In the genomic region with DNA sequence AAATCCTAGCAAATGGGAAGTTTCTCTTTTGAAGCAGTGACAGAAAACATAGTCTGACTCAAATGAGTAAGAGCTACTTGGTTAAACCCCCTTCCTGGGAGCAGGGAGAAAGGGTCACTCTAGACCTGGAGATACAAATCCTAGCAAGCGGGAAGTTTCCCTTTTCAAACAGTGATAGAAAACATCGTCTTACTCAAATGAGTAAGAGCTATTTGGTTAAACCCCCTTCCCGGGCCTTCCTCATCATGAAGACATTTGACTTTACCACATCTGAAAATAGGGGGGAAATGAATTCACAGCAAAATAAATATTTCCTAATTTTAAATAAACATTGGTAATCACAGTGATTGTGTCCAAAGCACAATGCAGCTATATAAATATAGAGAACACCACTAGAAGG, we compare ENCODE assay signal across 29 cellular contexts.
"Had no signal": no experiment of that assay in that cellular context is flagged by ENCODE, and none has a peak within 500 bp of the region (broad histone marks: within the 10 kb centered on the region; RNA-seq: fewer than 3 reads in every experiment).

No MANE protein-coding gene starts in this region.

- H3K4me2 ChIP-seq: KMS-11 had no signal

- DNase-seq: activated CD4-positive, alpha-beta memory T cell treated with anti-CD3 and anti-CD28 coated beads, Interleukin-2, amount 10 ng/mL, durations not matched to agents 7 days and 5 days; activated CD4-positive, alpha-beta T cell treated with anti-CD3 and anti-CD28 coated beads for 36 hours; activated CD4-positive, alpha-beta T cell treated with anti-CD3 and anti-CD28 coated beads, Interleukin-2, amount 50 U/mL, for 1 hour; activated gamma-delta T cell treated with Interleukin-2 at 50 U/mL for 16 hours; activated naive CD4-positive, alpha-beta T cell treated with anti-CD3 and anti-CD28 coated beads, Interleukin-2, amount 10 ng/mL, durations not matched to agents 7 days and 5 days; activated naive CD8-positive, alpha-beta T cell treated with anti-CD3 and anti-CD28 coated beads for 36 hours; activated T-cell treated with anti-CD3 and anti-CD28 coated beads for 4 hours; activated T-cell treated with anti-CD3 and anti-CD28 coated beads, Interleukin-2, amount 50 U/mL, for 48 hours; adrenal gland; anterior cingulate cortex; body of pancreas; MG63; MV-4-11; NCI-H1105; NCI-H1436; NCI-H1694 treated with DMSO at 0.1 percent for 48 hours; NCI-H2029 treated with DMSO at 0.1 percent for 48 hours; NCI-H345; NCI-H510A; NCI-H526 treated with DMSO at 0.1 percent for 48 hours; NCI-H82; NK-92 treated with Interleukin-12 subunit alpha and Interleukin-12 subunit beta, amount 100 ng/mL, for 24 hours; SIG-M5; T-helper 2 cell; T1000; WERI-Rb-1 had no signal

- H3K9ac ChIP-seq: KMS-11 had no signal

- H3K4me3 ChIP-seq: adrenal gland, body of pancreas, MG63 had no signal

- H3K4me1 ChIP-seq: adrenal gland, body of pancreas had no signal

- H3K4me1 Mint-ChIP-seq: activated naive CD4-positive, alpha-beta T cell treated with anti-CD3 and anti-CD28 coated beads, Interleukin-2, amount 10 ng/mL, durations not matched to agents 7 days and 5 days; central memory CD8-positive, alpha-beta T cell had no signal

- H3K9me3 Mint-ChIP-seq: activated CD4-positive, alpha-beta memory T cell treated with anti-CD3 and anti-CD28 coated beads, Interleukin-2, amount 10 ng/mL, durations not matched to agents 7 days and 5 days; activated naive CD4-positive, alpha-beta T cell treated with anti-CD3 and anti-CD28 coated beads, Interleukin-2, amount 10 ng/mL, durations not matched to agents 7 days and 5 days; activated naive CD8-positive, alpha-beta T cell treated with anti-CD3 and anti-CD28 coated beads for 36 hours; activated T-helper 2 cell treated with anti-CD3 and anti-CD28 coated beads, Interferon-gamma antibody, Interleukin-2, Interleukin-4, amounts not matched to agents 10 μg/mL and 5 μg/mL and 100 μg/mL, durations not matched to agents 14 hours and 24 hours and 36 hours; central memory CD8-positive, alpha-beta T cell had no signal

- H3K36me3 Mint-ChIP-seq: activated naive CD4-positive, alpha-beta T cell treated with anti-CD3 and anti-CD28 coated beads, Interleukin-2, amount 10 ng/mL, durations not matched to agents 7 days and 5 days; activated naive CD8-positive, alpha-beta T cell treated with anti-CD3 and anti-CD28 coated beads for 36 hours had no signal

- H3K36me3 ChIP-seq: adrenal gland, MG63, WERI-Rb-1 had no signal

- H3K27ac ChIP-seq: adrenal gland, body of pancreas, KMS-11, WERI-Rb-1 had no signal

- H3K9me3 ChIP-seq: adrenal gland, body of pancreas, MG63 had no signal

- H3K4me3 Mint-ChIP-seq: activated CD4-positive, alpha-beta memory T cell treated with anti-CD3 and anti-CD28 coated beads, Interleukin-2, amount 10 ng/mL, durations not matched to agents 7 days and 5 days; activated CD4-positive, alpha-beta T cell treated with anti-CD3 and anti-CD28 coated beads for 36 hours; activated naive CD4-positive, alpha-beta T cell treated with anti-CD3 and anti-CD28 coated beads, Interleukin-2, amount 10 ng/mL, durations not matched to agents 7 days and 5 days; activated naive CD8-positive, alpha-beta T cell treated with anti-CD3 and anti-CD28 coated beads for 36 hours; central memory CD8-positive, alpha-beta T cell had no signal

- H3K27ac Mint-ChIP-seq: activated CD4-positive, alpha-beta memory T cell treated with anti-CD3 and anti-CD28 coated beads, Interleukin-2, amount 10 ng/mL, durations not matched to agents 7 days and 5 days; activated CD4-positive, alpha-beta T cell treated with anti-CD3 and anti-CD28 coated beads for 36 hours; activated naive CD4-positive, alpha-beta T cell treated with anti-CD3 and anti-CD28 coated beads, Interleukin-2, amount 10 ng/mL, durations not matched to agents 7 days and 5 days; activated naive CD8-positive, alpha-beta T cell treated with anti-CD3 and anti-CD28 coated beads for 36 hours; activated T-helper 2 cell treated with anti-CD3 and anti-CD28 coated beads, Interferon-gamma antibody, Interleukin-2, Interleukin-4, amounts not matched to agents 10 μg/mL and 5 μg/mL and 100 μg/mL, durations not matched to agents 14 hours and 24 hours and 36 hours had no signal

- H3K27me3 ChIP-seq: adrenal gland, body of pancreas, MG63 had no signal

- H3K27me3 Mint-ChIP-seq: activated CD4-positive, alpha-beta memory T cell treated with anti-CD3 and anti-CD28 coated beads, Interleukin-2, amount 10 ng/mL, durations not matched to agents 7 days and 5 days had no signal

- ATAC-seq: activated CD4-positive, alpha-beta T cell treated with anti-CD3 and anti-CD28 coated beads for 36 hours; body of pancreas had no signal
